ENCODE assay signal across 8 cellular contexts in genomic region chr19:13033819-13034611, GRCh38. TPM values are rescaled to one million over a fixed set of nuclear protein-coding genes. Genes with fewer than 3 reads are reported as not detected.
DNase-seq lines count a peak whose midpoint lies in the region; ATAC-seq and TF ChIP-seq lines count a peak whose summit lies in the region.

No MANE protein-coding gene starts in this region.

- peak in 1 of 2 donors; percentile 51 for TF ChIP-seq POLR2A in Peyer's patch (IDR thresholded peaks at IDR 0.05)

- no peaks in the 10 kb centered on the region for H3K4me1 Mint-ChIP-seq in CD8-positive, alpha-beta T cell (ENCODE audit: low read depth)
- H3K4me1 Mint-ChIP-seq in HFFc6 (ENCODE audit: low read depth) = peaks cover 88% of the 10 kb centered on the region

- no peak overlapping the region for H3K4me3 ChIP-seq in CD8-positive, alpha-beta T cell (ENCODE audit: low read depth, low read length)
- H3K4me3 ChIP-seq in Peyer's patch = no peak overlapping the region
- no peak overlapping the region for H3K4me3 ChIP-seq in right cardiac atrium (ENCODE audit: low read length)
- H3K4me3 ChIP-seq in skeletal muscle tissue (ENCODE audit: low read length in 3 of 3) = peak overlapping the region; percentile 33 to 61 (median 45)

- no peaks in the 10 kb centered on the region for H3K9me3 ChIP-seq in CD8-positive, alpha-beta T cell (ENCODE audit: low read length)
- H3K9me3 ChIP-seq in Peyer's patch (no peaks in the 10 kb centered on the region), right cardiac atrium (ENCODE audit: control insufficient read depth, low read length) (no peaks in the 10 kb centered on the region), skeletal muscle tissue (ENCODE audit: control insufficient read depth in 3 of 3, low read length in 3 of 3) (no peaks in the 10 kb centered on the region)

- peak overlapping the region; percentile 25 to 85 (median 51) for H3K9ac ChIP-seq in skeletal muscle tissue (ENCODE audit: low read depth in 1 of 3, low read length in 3 of 3)

- ATAC-seq in CD8-positive, alpha-beta T cell = peak; percentile 84
- ATAC-seq in right cardiac atrium (peak; percentile 18 to 64), HG02970 (IDR thresholded peaks at IDR 0.05; ENCODE audit: low FRiP score, unreplicated experiment) (no peak), HG03442 (IDR thresholded peaks at IDR 0.05; ENCODE audit: unreplicated experiment) (no peak)

- H3K27me3 Mint-ChIP-seq in CD8-positive, alpha-beta T cell (ENCODE audit: low read depth) = no peaks in the 10 kb centered on the region
- H3K27me3 Mint-ChIP-seq in HFFc6 (ENCODE audit: insufficient read depth) = peaks cover 4% of the 10 kb centered on the region

- peak; percentile 50 for TF ChIP-seq CTCF in CD8-positive, alpha-beta T cell (IDR thresholded peaks at IDR 0.05)
- TF ChIP-seq CTCF in HFFc6 (IDR thresholded peaks at IDR 0.05) = peak; percentile 86
- peak in 5 of 6 experiments; percentile 60 to 90 (median 79) for TF ChIP-seq CTCF in Peyer's patch (IDR thresholded peaks at IDR 0.05)

- no peaks in the 10 kb centered on the region for H3K36me3 ChIP-seq in CD8-positive, alpha-beta T cell (ENCODE audit: insufficient read depth, low read length)
- no peaks in the 10 kb centered on the region for H3K36me3 ChIP-seq in Peyer's patch
- H3K36me3 ChIP-seq in skeletal muscle tissue (ENCODE audit: control insufficient read depth in 3 of 3, insufficient read depth in 3 of 3, low read length in 3 of 3) = peaks cover 0 to 6% (median 0%) of the 10 kb centered on the region in 3 donors

- no peaks in the 10 kb centered on the region for H3K9me3 Mint-ChIP-seq in CD8-positive, alpha-beta T cell
- no peaks in the 10 kb centered on the region for H3K9me3 Mint-ChIP-seq in HFFc6

- POLR2A ChIA-PET in CD8-positive, alpha-beta T cell (lab: Charles Lee) = interaction anchor here (0.6 to 1.4 kb wide), 2 partner anchors 11 to 119 kb away, joined by 3 to 7 read pairs; no protein-coding TSS in a partner anchor

- peak in 6 of 7 experiments; percentile 13 to 62 (median 34) for DNase-seq in CD8-positive, alpha-beta T cell
- DNase-seq in HFFc6 = peak; percentile 41
- DNase-seq in Peyer's patch = peak; percentile 46 to 88 (median 87)
- DNase-seq in right cardiac atrium = peak; percentile 84 to 91 (median 91)

- H3K36me3 Mint-ChIP-seq in CD8-positive, alpha-beta T cell = no peaks in the 10 kb centered on the region
- H3K36me3 Mint-ChIP-seq in HFFc6 (ENCODE audit: low read depth) = peaks cover 40% of the 10 kb centered on the region

- CTCF ChIA-PET in CD8-positive, alpha-beta T cell (lab: Charles Lee) = interaction anchor here (0.7 to 7.9 kb wide), 10 partner anchors 9 to 97 kb away, joined by 3 to 83 read pairs (median 6); no protein-coding TSS in a partner anchor

- no peak overlapping the region for H3K4me3 Mint-ChIP-seq in CD8-positive, alpha-beta T cell
- H3K4me3 Mint-ChIP-seq in HFFc6 = no peak overlapping the region

- no peak overlapping the region for H3K27ac Mint-ChIP-seq in CD8-positive, alpha-beta T cell
- peak overlapping the region; percentile 62 for H3K27ac Mint-ChIP-seq in HFFc6

- H3K27me3 ChIP-seq in CD8-positive, alpha-beta T cell (ENCODE audit: insufficient read depth, low read length) = no peaks in the 10 kb centered on the region
- H3K27me3 ChIP-seq in Peyer's patch = no peaks in the 10 kb centered on the region
- H3K27me3 ChIP-seq in right cardiac atrium (ENCODE audit: control insufficient read depth, insufficient read depth) = no peaks in the 10 kb centered on the region
- H3K27me3 ChIP-seq in skeletal muscle tissue (ENCODE audit: control insufficient read depth in 3 of 3, insufficient read depth in 3 of 3, low read length in 3 of 3) = no peaks in the 10 kb centered on the region

- 49% methylated on average over 8 of the region's 8 CpGs for WGBS in right cardiac atrium

- intact Hi-C loops in CD8-positive, alpha-beta T cell (cut with DNase I, micrococcal nuclease) = loop anchor here (1.0 to 5.0 kb wide), 4 partner anchors 27 to 58 kb away; no protein-coding TSS in a partner anchor
- intact Hi-C loops in right cardiac atrium (cut with DNase I) = loop anchor here in 1 of 4 donors (5.0 kb wide), 1 partner anchor 33 kb away; no protein-coding TSS in a partner anchor

- H3K4me1 ChIP-seq in CD8-positive, alpha-beta T cell (ENCODE audit: insufficient read depth, low read length) = no peaks in the 10 kb centered on the region
- H3K4me1 ChIP-seq in Peyer's patch = peaks cover 0 to 90% (median 13%) of the 10 kb centered on the region in 4 donors
- H3K4me1 ChIP-seq in right cardiac atrium (ENCODE audit: control insufficient read depth, insufficient read depth, low read length) = peaks cover 64% of the 10 kb centered on the region
- H3K4me1 ChIP-seq in skeletal muscle tissue (ENCODE audit: control insufficient read depth in 3 of 3, insufficient read depth in 3 of 3, low read length in 3 of 3) = peaks cover 92 to 100% (median 99%) of the 10 kb centered on the region in 3 donors

- H3K27ac ChIP-seq in CD8-positive, alpha-beta T cell (ENCODE audit: low read depth, low read length) = no peak overlapping the region
- H3K27ac ChIP-seq in Peyer's patch (peak overlapping the region; percentile 38 to 87 (median 64)), angular gyrus (ENCODE audit: low read depth, low read length) (peak overlapping the region; percentile 98), right cardiac atrium (ENCODE audit: low read length) (peak overlapping the region; percentile 80), skeletal muscle tissue (ENCODE audit: low read depth, low read length) (peak overlapping the region; percentile 95)

RNA-seq across cellular contexts. Expression of gene NFIX, which starts 38.7 kb away (rescaled TPM):
- 1 to 10 TPM; 2.5 to 5.0 TPM for total RNA-seq in CD8-positive, alpha-beta T cell
- total RNA-seq in HFFc6 (2021; fragmentation: NEBNext Ultra II Directional; extraction: Animal tissue kit (Norgen Biotek cat#: 25700)) = 100 to 1,000 TPM; 129 to 161 (median 142) TPM
- total RNA-seq in Peyer's patch (10 to 100 TPM; 13.5 to 56.9 (median 40.0) TPM), right cardiac atrium (100 to 1,000 TPM; 123 to 168 (median 156) TPM), skeletal muscle tissue (49.1 TPM)
- 67.4 TPM for polyA plus RNA-seq in right cardiac atrium

Comparison
In these comparisons a context has a peak if more than half of its experiments do, and no peak if none do; other contexts are left out.
1. ATAC-seq: peak in CD8-positive, alpha-beta T cell (single experiment) and right cardiac atrium (2 of 2); none in HG02970 (single experiment) and HG03442 (single experiment).
2. DNase-seq: peak in every context shown above with its lines; median percentile 91 in right cardiac atrium; 87 in Peyer's patch; 41 in HFFc6; 34 in CD8-positive, alpha-beta T cell.
3. H3K4me3 ChIP-seq: peak in skeletal muscle tissue (3 of 3); none in CD8-positive, alpha-beta T cell (single experiment), Peyer's patch (0 of 4) and right cardiac atrium (single experiment).
4. Peak in every context shown above with its lines, with median percentiles within 50 percentile points of each other: CTCF ChIP-seq.